Comparison of ENCODE assay signal across 15 cellular contexts in the genomic region with DNA sequence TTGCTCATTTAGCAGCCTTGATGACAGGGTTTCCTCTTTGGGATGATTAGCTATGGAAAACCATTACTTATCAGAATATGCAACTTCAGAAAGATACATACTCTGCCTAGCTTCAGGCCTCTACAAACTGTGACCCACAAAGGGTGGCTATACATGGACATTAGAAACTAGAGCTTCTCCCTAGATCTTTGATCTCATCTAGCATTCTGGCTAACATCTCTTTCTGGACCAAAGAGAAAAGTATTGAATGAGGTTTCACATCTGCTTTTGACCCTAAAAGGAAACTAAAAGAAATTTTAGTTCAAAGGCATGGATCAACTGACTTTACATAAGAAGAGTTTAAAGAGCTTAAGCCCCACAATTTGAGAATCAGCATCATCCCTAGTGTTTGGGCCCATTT. TPM values are rescaled to one million over a fixed set of nuclear protein-coding genes. Genes with fewer than 3 reads are reported as not detected.
DNase-seq lines count a peak whose midpoint lies in the region; ATAC-seq, FAIRE-seq and TF ChIP-seq lines count a peak whose summit lies in the region.
"Had no signal": no experiment of that assay in that cellular context is flagged by ENCODE, and none has a peak within 500 bp of the region (broad histone marks: within the 10 kb centered on the region; RNA-seq: fewer than 3 reads in every experiment).

No MANE protein-coding gene starts in this region.

- H3K79me2 ChIP-seq in PC-9 (ENCODE audit: low read depth) = no peaks in the 10 kb centered on the region

- no peak for TF ChIP-seq CTCF in PC-9 (conservative IDR thresholded peaks at IDR 0.05)

- H3F3A ChIP-seq in PC-9 (ENCODE audit: insufficient read depth, low read depth) = no peaks in the 10 kb centered on the region

- H2AFZ ChIP-seq in PC-9 = no peak overlapping the region
- H2AFZ ChIP-seq: neural progenitor cell had no signal

- CTCF ChIA-PET in PC-9 (lab: Charles Lee) = no interaction called here

- DNase-seq in GM18507 (ENCODE audit: extremely low spot score, insufficient read length, low read depth) = no peak
- DNase-seq in PC-9 = no peak
- no peak for DNase-seq in NCI-H2227 treated with DMSO at 0.1 percent for 48 hours (lab: John Stamatoyannopoulos, UW)
- DNase-seq in T-helper 9 cell = no peak
- no peak for DNase-seq in NCI-H774 (lab: John Stamatoyannopoulos, UW)
- DNase-seq: activated naive CD4-positive, alpha-beta T cell; H7; Right ventricle myocardium superior; spleen had no signal

- H3K4me2 ChIP-seq in PC-9 = no peak overlapping the region
- H3K4me2 ChIP-seq: KMS-11, neural progenitor cell had no signal

- no TSS peak for BruUV-seq in PC-9 (replicated peaks; lab: Mats Ljungman, UMichigan)

- no peaks in the 10 kb centered on the region for H3K9me3 ChIP-seq in PC-9 (ENCODE audit: insufficient read depth, low read depth)
- H3K9me3 ChIP-seq: spleen had no signal

- no peak overlapping the region for H3K4me3 ChIP-seq in PC-9
- H3K4me3 ChIP-seq: neural progenitor cell, spleen had no signal

- no peaks in the 10 kb centered on the region for H3K9me2 ChIP-seq in PC-9 (ENCODE audit: insufficient read depth)

- ATAC-seq in GM19468 (IDR thresholded peaks at IDR 0.05; ENCODE audit: extremely low read depth, unreplicated experiment) (peak; percentile 81), HG02885 (IDR thresholded peaks at IDR 0.05; ENCODE audit: poor library complexity, unreplicated experiment) (peak; percentile 77), HG03558 (IDR thresholded peaks at IDR 0.05; ENCODE audit: extremely low read depth, unreplicated experiment) (peak; percentile 75)
- ATAC-seq: activated CD4-positive, CD25-positive, alpha-beta regulatory T cell treated with anti-CD3 and anti-CD28 coated beads, Interleukin-2, amount 50 U/mL, for 24 hours had no signal

- no peak overlapping the region for H3K27ac ChIP-seq in PC-9
- H3K27ac ChIP-seq: KMS-11, neural progenitor cell, spleen had no signal

- no peaks in the 10 kb centered on the region for H3K36me3 ChIP-seq in PC-9 (ENCODE audit: low read depth)
- H3K36me3 ChIP-seq: neural progenitor cell, spleen had no signal

- H4K20me1 ChIP-seq in PC-9 (ENCODE audit: insufficient read depth) = no peaks in the 10 kb centered on the region

- no peaks in the 10 kb centered on the region for H3K4me1 ChIP-seq in PC-9 (replicated peaks; ENCODE audit: insufficient read depth)
- H3K4me1 ChIP-seq: neural progenitor cell, spleen had no signal

- POLR2A ChIA-PET in PC-9 (lab: Charles Lee; ENCODE audit: unreplicated experiment) = no interaction called here

- no peaks in the 10 kb centered on the region for H3K27me3 ChIP-seq in PC-9 (ENCODE audit: insufficient read depth, low read depth)
- H3K27me3 ChIP-seq: neural progenitor cell, spleen had no signal

- FAIRE-seq in GM18507 (lab: Jason Lieb, UNC) = peak; percentile 60

- intact Hi-C loops in PC-9 (cut with micrococcal nuclease; ENCODE audit: unreplicated experiment) = no loop called here

RNA-seq across cellular contexts. Expression of gene HMGN3, which starts 12.4 kb away (rescaled TPM):
- total RNA-seq in PC-9 (2021) = 52.2 and 62.3 TPM in 2 replicates
